Comparison of ENCODE assay signal across 22 cellular contexts in genomic region chr17:46270032-46270431, GRCh38.
"Had no signal": no experiment of that assay in that cellular context is flagged by ENCODE, and none has a peak within 500 bp of the region (broad histone marks: within the 10 kb centered on the region; RNA-seq: fewer than 3 reads in every experiment).

No MANE protein-coding gene starts in this region.

- H3K36me3 ChIP-seq: brain microvascular endothelial cell, gastroesophageal sphincter, heart right ventricle, neural progenitor cell, ovary, thyroid gland had no signal

- FAIRE-seq: colon had no signal

- H3K4me2 ChIP-seq: neural progenitor cell had no signal

- H3K27ac ChIP-seq: brain microvascular endothelial cell, gastroesophageal sphincter, heart right ventricle, neural progenitor cell, ovary, psoas muscle, thyroid gland had no signal

- H3K4me1 ChIP-seq: neural progenitor cell had no signal

- H3K9ac ChIP-seq: neural progenitor cell had no signal

- H2AFZ ChIP-seq: neural progenitor cell had no signal

- H3K4me3 ChIP-seq: gastroesophageal sphincter, heart right ventricle, neural progenitor cell, ovary, psoas muscle, thyroid gland had no signal

- H3K27me3 ChIP-seq: brain microvascular endothelial cell, gastroesophageal sphincter, ovary, thyroid gland had no signal

- DNase-seq: activated CD4-positive, alpha-beta T cell treated with anti-CD3 and anti-CD28 coated beads for 48 hours; activated CD4-positive, CD25-positive, alpha-beta regulatory T cell; activated CD8-positive, alpha-beta memory T cell treated with anti-CD3 and anti-CD28 coated beads, Interleukin-2, amount 50 U/mL, for 4 hours; activated effector memory CD4-positive, alpha-beta T cell treated with anti-CD3 and anti-CD28 coated beads, Interleukin-2, amount 50 U/mL, for 16 hours; activated naive CD4-positive, alpha-beta T cell treated with anti-CD3 and anti-CD28 coated beads, Interleukin-2, amount 50 U/mL, for 16 hours; activated T-cell treated with anti-CD3 and anti-CD28 coated beads, Interleukin-2, amount 50 U/mL, for 72 hours; brain microvascular endothelial cell; central memory CD4-positive, alpha-beta T cell; heart right ventricle; immature natural killer cell; left ventricle myocardium superior; mesendoderm; naive thymus-derived CD4-positive, alpha-beta T cell; ovary; psoas muscle; right cardiac atrium; stimulated activated CD4-positive, alpha-beta T cell treated with anti-CD3 and anti-CD28 coated beads, Interleukin-2, amount 100 ng/mL, for 24 hours; stimulated activated naive CD4-positive, alpha-beta T cell treated with Interleukin-2 at 50 U/mL for 16 hours; thyroid gland had no signal

- H3K9me3 ChIP-seq: gastroesophageal sphincter, heart right ventricle, ovary, psoas muscle, thyroid gland had no signal
